Comparison of ENCODE assay signal across 1 cellular context in the genomic region with DNA sequence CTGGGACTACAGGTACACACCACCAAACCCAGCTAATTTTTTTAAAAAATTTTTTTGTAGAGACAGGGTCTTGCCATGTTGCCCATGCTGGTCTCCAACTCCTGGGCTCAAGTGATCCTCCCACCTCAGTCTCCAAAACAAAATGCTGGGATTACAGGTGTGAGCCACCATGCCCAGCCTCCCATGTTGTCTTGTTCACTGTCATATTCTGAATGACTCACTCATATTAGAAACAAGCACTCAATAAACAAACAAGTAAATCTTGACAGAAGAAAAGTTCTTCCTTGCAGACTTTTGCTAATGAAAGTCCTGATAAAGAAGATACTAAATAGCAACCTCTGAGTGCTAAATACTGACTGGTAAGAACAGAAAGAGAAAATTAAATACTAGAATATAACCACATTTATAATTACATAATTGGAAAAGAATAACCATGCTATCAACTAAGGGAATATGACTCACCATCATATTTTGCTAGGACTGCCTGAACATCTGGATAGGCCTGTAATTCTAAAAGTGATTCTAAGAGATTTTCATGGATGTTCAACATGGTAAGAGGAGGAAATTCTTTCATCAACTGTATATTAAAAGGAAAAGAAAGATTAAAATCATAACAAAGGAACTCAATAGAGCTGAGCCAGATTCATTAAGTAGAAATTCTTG.
TF ChIP-seq lines count a peak whose summit lies in the region.

No MANE protein-coding gene starts in this region.

TF ChIP-seq in HCT116, 20 proteins besides CTCF, POLR2A, EP300 and RAD21 (continued from another document):
- TF ChIP-seq ZFX (IDR thresholded peaks at IDR 0.05) (no peak), SIN3A (IDR thresholded peaks at IDR 0.05; ENCODE audit: low read depth) (no peak), CEBPB (IDR thresholded peaks at IDR 0.05; ENCODE audit: low read depth) (no peak), SP1 (IDR thresholded peaks at IDR 0.05; ENCODE audit: low read depth) (no peak), SRF (IDR thresholded peaks at IDR 0.05; ENCODE audit: low read depth) (no peak), JUND (IDR thresholded peaks at IDR 0.05) (peak; percentile 49; the same call in 1 of the 2 replicates), FOSL1 (IDR thresholded peaks at IDR 0.05; ENCODE audit: low read depth) (peak; percentile 32; the same call in 1 of the 2 replicates), TCF7L2 (IDR thresholded peaks at IDR 0.05; ENCODE audit: borderline replicate concordance, extremely low read depth, insufficient read depth, insufficient read length) (no peak), YY1 (IDR thresholded peaks at IDR 0.05; ENCODE audit: extremely low read depth, insufficient replicate concordance, low read depth, low read length) (no peak), ELF1 (IDR thresholded peaks at IDR 0.05; ENCODE audit: borderline replicate concordance, low read depth) (no peak)
- TF ChIP-seq, protein P1, sequence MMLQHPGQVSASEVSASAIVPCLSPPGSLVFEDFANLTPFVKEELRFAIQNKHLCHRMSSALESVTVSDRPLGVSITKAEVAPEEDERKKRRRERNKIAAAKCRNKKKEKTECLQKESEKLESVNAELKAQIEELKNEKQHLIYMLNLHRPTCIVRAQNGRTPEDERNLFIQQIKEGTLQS (IDR thresholded peaks at IDR 0.05) = no peak
- TF ChIP-seq, protein P2, sequence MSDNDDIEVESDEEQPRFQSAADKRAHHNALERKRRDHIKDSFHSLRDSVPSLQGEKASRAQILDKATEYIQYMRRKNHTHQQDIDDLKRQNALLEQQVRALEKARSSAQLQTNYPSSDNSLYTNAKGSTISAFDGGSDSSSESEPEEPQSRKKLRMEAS (IDR thresholded peaks at IDR 0.05) = no peak
